Comparison of ENCODE assay signal across 10 cellular contexts in the genomic region with DNA sequence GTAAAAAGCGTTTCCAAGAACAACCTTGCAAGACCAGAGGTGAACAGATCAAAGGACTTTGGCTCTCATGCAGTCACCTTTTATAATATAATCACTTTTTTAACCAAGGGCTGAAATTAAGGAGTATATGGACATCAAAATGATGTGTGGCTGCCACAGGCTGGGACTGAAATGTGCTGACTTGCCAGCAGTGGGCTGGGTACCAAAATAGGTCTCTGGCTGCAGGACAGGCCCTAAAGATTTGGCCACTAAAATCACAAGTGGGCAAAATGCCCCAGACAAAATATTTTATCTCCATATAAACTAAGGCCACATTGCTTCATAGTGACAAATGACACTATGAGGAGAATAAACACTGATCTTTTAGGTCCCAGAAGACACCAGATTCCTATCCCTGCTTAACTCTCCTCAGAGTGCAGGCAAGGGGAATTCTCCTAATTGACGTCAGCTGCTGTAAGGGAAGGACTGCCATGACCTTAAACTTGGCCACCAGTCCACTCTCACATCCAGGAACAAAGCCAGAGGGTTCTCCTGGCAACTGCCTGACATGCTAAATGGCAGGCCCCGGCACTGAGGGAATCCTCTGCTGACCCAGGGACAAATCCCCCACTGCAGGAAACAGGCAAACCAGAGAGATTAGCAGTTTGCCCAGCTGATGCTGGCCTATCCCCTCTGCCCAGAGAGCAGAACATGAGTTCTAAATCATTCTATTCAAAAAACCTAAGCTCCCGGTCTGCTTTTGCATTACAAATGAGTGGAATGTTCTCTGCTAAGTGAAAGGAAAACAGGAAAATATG.
DNase-seq lines count a peak whose midpoint lies in the region; ATAC-seq and TF ChIP-seq lines count a peak whose summit lies in the region.
"Had no signal": no experiment of that assay in that cellular context is flagged by ENCODE, and none has a peak within 500 bp of the region (broad histone marks: within the 10 kb centered on the region; RNA-seq: fewer than 3 reads in every experiment).

No MANE protein-coding gene starts in this region.

- TF ChIP-seq CTCF in colonic mucosa (IDR thresholded peaks at IDR 0.05) (no peak), left lung (IDR thresholded peaks at IDR 0.05) (no peak)

- no peaks in the 10 kb centered on the region for H3K27me3 ChIP-seq in colonic mucosa
- H3K27me3 ChIP-seq in left lung, result no peaks in the 10 kb centered on the region
- no peaks in the 10 kb centered on the region for H3K27me3 ChIP-seq in subcutaneous abdominal adipose tissue (ENCODE audit: control insufficient read depth in 5 of 5, insufficient read depth in 4 of 5, low read length in 5 of 5)

- peak; percentile 95 for ATAC-seq in left lung

- H3K9me3 ChIP-seq in colonic mucosa (no peaks in the 10 kb centered on the region), left lung (no peaks in the 10 kb centered on the region), subcutaneous abdominal adipose tissue (ENCODE audit: control insufficient read depth in 5 of 5, low read length in 5 of 5) (no peaks in the 10 kb centered on the region)

- DNase-seq in NCI-H1092 (lab: John Stamatoyannopoulos, UW) (peak; percentile 10), colonic mucosa (peak; percentile 52), left lung (peak in 1 of 2 donors; percentile 61), GM19238 (ENCODE audit: insufficient read length, low spot score) (no peak), NCI-H2227 (lab: John Stamatoyannopoulos, UW; ENCODE audit: unreplicated experiment) (no peak), HK-2 (ENCODE audit: unreplicated experiment) (no peak)
- DNase-seq in stimulated activated CD4-positive, alpha-beta T cell treated with anti-CD3 and anti-CD28 coated beads, Interleukin-12 subunit alpha, Interleukin-12 subunit beta, amount 100 ng/mL, for 4 hours, result no peak
- DNase-seq: activated CD4-positive, alpha-beta T cell treated with anti-CD3 and anti-CD28 coated beads for 4 hours; HCEC 1CT had no signal

- intact Hi-C loops in colonic mucosa (cut with DNase I) (no loop called here), left lung (cut with DNase I) (no loop called here)

- H3K4me1 ChIP-seq in colonic mucosa (no peaks in the 10 kb centered on the region), left lung (peaks cover 14 to 21% of the 10 kb centered on the region in 2 donors), subcutaneous abdominal adipose tissue (ENCODE audit: control insufficient read depth in 5 of 5, insufficient read depth in 5 of 5, low read length in 5 of 5) (peaks cover 0 to 17% (median 16%) of the 10 kb centered on the region in 5 donors)

- H3K36me3 ChIP-seq in colonic mucosa (no peaks in the 10 kb centered on the region), left lung (peaks cover 0 to 14% of the 10 kb centered on the region in 2 donors), subcutaneous abdominal adipose tissue (ENCODE audit: control insufficient read depth in 5 of 5, insufficient read depth in 5 of 5, low read length in 5 of 5) (peaks cover 0 to 7% (median 0%) of the 10 kb centered on the region in 5 donors)

- H3K9ac ChIP-seq in colonic mucosa (ENCODE audit: low read depth in 2 of 2, low read length in 2 of 2), result no peak overlapping the region
- H3K9ac ChIP-seq in subcutaneous abdominal adipose tissue (ENCODE audit: low read length in 5 of 5), result peak overlapping the region in 3 of 5 donors; percentile 16 to 40 (median 35)

- H3K4me3 ChIP-seq in colonic mucosa, result no peak overlapping the region
- H3K4me3 ChIP-seq in left lung, result no peak overlapping the region
- H3K4me3 ChIP-seq in subcutaneous abdominal adipose tissue (ENCODE audit: low read depth in 1 of 5, low read length in 5 of 5), result peak overlapping the region in 3 of 5 donors; percentile 17 to 48 (median 28)

- H3K27ac ChIP-seq in colonic mucosa (peak overlapping the region; percentile 16), left lung (peak overlapping the region; percentile 64 to 69), subcutaneous abdominal adipose tissue (ENCODE audit: low read depth, low read length) (peak overlapping the region; percentile 68)

Comparison
In these comparisons a context has a peak if more than half of its experiments do, and no peak if none do; other contexts are left out.
1. DNase-seq: peak in NCI-H1092 (single experiment) and colonic mucosa (single experiment); none in GM19238 (single experiment), NCI-H2227 (single experiment), HK-2 (single experiment) and stimulated activated CD4-positive, alpha-beta T cell treated with anti-CD3 and anti-CD28 coated beads, Interleukin-12 subunit alpha, Interleukin-12 subunit beta, amount 100 ng/mL, for 4 hours (single experiment).
2. H3K27ac ChIP-seq: peak in every context shown above with its lines; median percentile 68 in subcutaneous abdominal adipose tissue; 66 in left lung; 16 in colonic mucosa.
3. H3K4me3 ChIP-seq: peak in subcutaneous abdominal adipose tissue (3 of 5); none in colonic mucosa (single experiment) and left lung (0 of 2).
4. H3K9ac ChIP-seq: peak in subcutaneous abdominal adipose tissue (3 of 5); none in colonic mucosa (0 of 2).